In the genomic region with DNA sequence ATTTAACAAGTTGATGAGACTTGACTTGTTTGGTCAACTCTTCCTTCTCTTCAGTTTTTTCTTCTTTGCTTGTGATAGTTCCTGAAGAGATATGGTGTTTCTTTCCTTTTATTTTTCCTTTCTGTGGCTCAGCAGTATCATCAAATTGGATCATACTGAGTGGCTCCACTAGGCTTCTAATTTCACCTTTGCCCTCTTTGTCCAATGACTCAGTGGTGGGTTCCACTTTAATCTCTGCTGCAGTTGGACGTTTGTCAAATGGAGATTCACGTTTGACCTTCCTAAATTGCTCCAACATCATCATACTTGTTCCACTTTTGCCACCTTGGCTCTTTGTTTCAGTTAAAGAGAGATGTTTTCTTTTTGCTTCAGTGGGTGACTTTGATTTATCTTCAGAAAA, we compare ENCODE assay signal across 19 cellular contexts. TPM values are rescaled to one million over a fixed set of nuclear protein-coding genes. Genes with fewer than 3 reads are reported as not detected.
A peak's percentile ranks its signal among the peaks of the same experiment; 100 is the strongest.
DNase-seq lines count a peak whose midpoint lies in the region; FAIRE-seq and TF ChIP-seq lines count a peak whose summit lies in the region.
"Had no signal": no experiment of that assay in that cellular context is flagged by ENCODE, and none has a peak within 500 bp of the region (broad histone marks: within the 10 kb centered on the region; RNA-seq: fewer than 3 reads in every experiment).

No MANE protein-coding gene starts in this region.

- no peaks in the 10 kb centered on the region for H3K36me3 Mint-ChIP-seq in activated CD4-positive, alpha-beta T cell treated with anti-CD3 and anti-CD28 coated beads, Interleukin-2, amount 10 ng/mL, durations not matched to agents 7 days and 5 days (ENCODE audit: low read depth)

- H3K4me3 Mint-ChIP-seq in activated CD4-positive, alpha-beta T cell treated with anti-CD3 and anti-CD28 coated beads, Interleukin-2, amount 10 ng/mL, durations not matched to agents 7 days and 5 days, result no peak overlapping the region
- H3K4me3 Mint-ChIP-seq: T-helper 17 cell had no signal

- POLR2A ChIA-PET in activated CD4-positive, alpha-beta T cell treated with anti-CD3 and anti-CD28 coated beads, Interleukin-2, amount 10 ng/mL, durations not matched to agents 7 days and 5 days (lab: Charles Lee), result no interaction called here
- POLR2A ChIA-PET in RWPE1 (lab: Yijun Ruan, JAX; ENCODE audit: low non-redundant PET), result no interaction called here

- no peaks in the 10 kb centered on the region for H3K36me3 ChIP-seq in osteoblast (ENCODE audit: insufficient read depth, low read length)

- no peaks in the 10 kb centered on the region for H4K20me1 ChIP-seq in osteoblast (ENCODE audit: insufficient read depth, low read length)

- no peaks in the 10 kb centered on the region for H3K9me3 Mint-ChIP-seq in activated CD4-positive, alpha-beta T cell treated with anti-CD3 and anti-CD28 coated beads, Interleukin-2, amount 10 ng/mL, durations not matched to agents 7 days and 5 days

- peaks cover 2% of the 10 kb centered on the region for H3K4me1 Mint-ChIP-seq in activated CD4-positive, alpha-beta T cell treated with anti-CD3 and anti-CD28 coated beads, Interleukin-2, amount 10 ng/mL, durations not matched to agents 7 days and 5 days

- no peak for FAIRE-seq in RCC 7860 (lab: Jason Lieb, UNC)
- FAIRE-seq: GM19239 had no signal

- peaks cover 3% of the 10 kb centered on the region for H3K27me3 Mint-ChIP-seq in activated CD4-positive, alpha-beta T cell treated with anti-CD3 and anti-CD28 coated beads, Interleukin-2, amount 10 ng/mL, durations not matched to agents 7 days and 5 days

- peaks cover 17% of the 10 kb centered on the region for H3K4me1 ChIP-seq in osteoblast (ENCODE audit: insufficient read depth, low read length)

- no peaks in the 10 kb centered on the region for H3K27me3 ChIP-seq in osteoblast (ENCODE audit: insufficient read depth, low read length)

- no peaks in the 10 kb centered on the region for H3K9me3 ChIP-seq in osteoblast (ENCODE audit: low read depth, low read length)

- DNase-seq in Daoy (ENCODE audit: low read depth) (peak; percentile 16), LHCN-M2 (ENCODE audit: low read depth) (peak; percentile 36), cardiac fibroblast (ENCODE audit: low read depth in 2 of 2) (peak; percentile 3 to 6), osteoblast (ENCODE audit: insufficient read length, low spot score, missing footprints) (no peak), RCC 7860 (ENCODE audit: low spot score) (no peak), RWPE1 (ENCODE audit: low spot score) (no peak), amniotic stem cell (lab: John Stamatoyannopoulos, UW) (no peak)
- no peak for DNase-seq in activated CD4-positive, alpha-beta T cell treated with anti-CD3 and anti-CD28 coated beads, Interleukin-2, amount 10 ng/mL, durations not matched to agents 7 days and 5 days
- DNase-seq: Kasumi-1; NCI-H1436; NCI-H2081 treated with DMSO at 0.1 percent for 48 hours; NCI-H226; NCI-H526 treated with DMSO at 0.1 percent for 48 hours; NK-92 treated with Interleukin-12 subunit alpha and Interleukin-12 subunit beta, amount 100 ng/mL, for 24 hours; PC-3; T-helper 17 cell had no signal

- H3K4me2 ChIP-seq in osteoblast (ENCODE audit: insufficient read depth, low read length), result peak overlapping the region; percentile 64

- TF ChIP-seq CTCF in cardiac fibroblast (IDR thresholded peaks at IDR 0.05; ENCODE audit: low read depth, low read length) (no peak), osteoblast (IDR thresholded peaks at IDR 0.05; ENCODE audit: extremely low read depth, low read depth, low read length) (no peak), RWPE1 (conservative IDR thresholded peaks at IDR 0.05; ENCODE audit: low read depth) (no peak)

- no peak overlapping the region for H3K27ac Mint-ChIP-seq in activated CD4-positive, alpha-beta T cell treated with anti-CD3 and anti-CD28 coated beads, Interleukin-2, amount 10 ng/mL, durations not matched to agents 7 days and 5 days
- H3K27ac Mint-ChIP-seq: T-helper 17 cell had no signal

- no peaks in the 10 kb centered on the region for H3K79me2 ChIP-seq in osteoblast (ENCODE audit: insufficient read depth, low read length)

- peak overlapping the region; percentile 80 for H2AFZ ChIP-seq in osteoblast (ENCODE audit: low read length)

- no peak overlapping the region for H3K4me3 ChIP-seq in cardiac fibroblast (replicated peaks in 1 of 2; ENCODE audit: low read depth in 2 of 2, low read length in 2 of 2)
- no peak overlapping the region for H3K4me3 ChIP-seq in osteoblast (ENCODE audit: insufficient read depth, low read length)

- no peak overlapping the region for H3K27ac ChIP-seq in osteoblast (ENCODE audit: low read depth, low read length)
- H3K27ac ChIP-seq in RWPE1, result no peak overlapping the region

- CTCF ChIA-PET in activated CD4-positive, alpha-beta T cell treated with anti-CD3 and anti-CD28 coated beads, Interleukin-2, amount 10 ng/mL, durations not matched to agents 7 days and 5 days (lab: Charles Lee), result no interaction called here
- CTCF ChIA-PET in RWPE1 (lab: Yijun Ruan, JAX), result no interaction called here

RNA-seq across cellular contexts. Expression of a gene that starts 41.5 kb away (rescaled TPM):
- not detected in 2 replicates for total RNA-seq in Daoy (2014; rRNA removed; shearing (Covaris generic))
- total RNA-seq in LHCN-M2 (2014; rRNA removed), result not detected in 2 replicates
- 0.09 TPM for polyA plus RNA-seq in LHCN-M2 (2012)
- not detected in 2 replicates for total RNA-seq in osteoblast
- total RNA-seq in activated CD4-positive, alpha-beta T cell treated with anti-CD3 and anti-CD28 coated beads, Interleukin-2, amount 10 ng/mL, durations not matched to agents 7 days and 5 days, result not detected
- total RNA-seq: PC-3, Right ventricle myocardium inferior, T-helper 17 cell had no signal
- polyA plus RNA-seq: BJ had no signal

RNA-seq across cellular contexts. Expression of a gene that starts 45.8 kb away (rescaled TPM):
- total RNA-seq in Daoy (2014; rRNA removed; shearing (Covaris generic)), result 22.9 and 33.8 TPM in 2 replicates
- total RNA-seq in LHCN-M2 (2014; rRNA removed) (22.3 and 27.9 TPM in 2 replicates), osteoblast (36.5 and 37.6 TPM in 2 replicates)
- 9.0 TPM for polyA plus RNA-seq in LHCN-M2 (2012)
- total RNA-seq in activated CD4-positive, alpha-beta T cell treated with anti-CD3 and anti-CD28 coated beads, Interleukin-2, amount 10 ng/mL, durations not matched to agents 7 days and 5 days, result 10 to 100 TPM; 46.0 to 52.0 TPM

Comparison
In these comparisons a context has a peak if more than half of its experiments do, and no peak if none do; other contexts are left out.
1. DNase-seq: peak in Daoy (single experiment), LHCN-M2 (single experiment) and cardiac fibroblast (2 of 2); none in osteoblast (single experiment), activated CD4-positive, alpha-beta T cell treated with anti-CD3 and anti-CD28 coated beads, Interleukin-2, amount 10 ng/mL, durations not matched to agents 7 days and 5 days (single experiment), RCC 7860 (single experiment), RWPE1 (single experiment) and amniotic stem cell (single experiment).